ENCODE assay signal across 20 cellular contexts in genomic region chr17:78787444-78787843, GRCh38. TPM values are rescaled to one million over a fixed set of nuclear protein-coding genes. Genes with fewer than 3 reads are reported as not detected.
DNase-seq lines count a peak whose midpoint lies in the region; ATAC-seq, FAIRE-seq and TF ChIP-seq lines count a peak whose summit lies in the region.
"Had no signal": no experiment of that assay in that cellular context is flagged by ENCODE, and none has a peak within 500 bp of the region (broad histone marks: within the 10 kb centered on the region; RNA-seq: fewer than 3 reads in every experiment).

No MANE protein-coding gene starts in this region.

- peak in 1 of 2 donors; percentile 29 for ATAC-seq in activated T-cell treated with anti-CD3 and anti-CD28 coated beads, Interleukin-2, amount 50 U/mL, for 72 hours (replicated peaks in 1 of 2)
- ATAC-seq in K562, result peak; percentile 66
- no peak for ATAC-seq in HG03097 (IDR thresholded peaks at IDR 0.05; ENCODE audit: low FRiP score, unreplicated experiment)
- no peak for ATAC-seq in HG03039 (IDR thresholded peaks at IDR 0.05; ENCODE audit: unreplicated experiment)
- ATAC-seq: activated CD8-positive, alpha-beta memory T cell treated with anti-CD3 and anti-CD28 coated beads, Interleukin-2, amount 10 ng/mL, durations not matched to agents 7 days and 5 days; left ventricle myocardium superior; SK-N-SH treated with all-trans-retinoic acid at 6 μM for 48 hours; stimulated activated naive CD8-positive, alpha-beta T cell treated with anti-CD3 and anti-CD28 coated beads, Interleukin-15, Interleukin-2, amounts not matched to agents 100 U/mL and 50 U/mL, for 24 hours had no signal

- peak; percentile 92 for FAIRE-seq in K562 (lab: Jason Lieb, UNC)
- FAIRE-seq: urothelium cell line had no signal

- H3K14ac ChIP-seq in trophoblast cell (ENCODE audit: low read length), result no peak overlapping the region

- TF ChIP-seq CTCF in MM.1S (IDR thresholded peaks at IDR 0.05; ENCODE audit: low read length), result peak; percentile 43
- TF ChIP-seq CTCF in K562 (IDR thresholded peaks at IDR 0.05 in 2 of 3, conservative IDR thresholded peaks at IDR 0.05 in 1 of 3; ENCODE audit: insufficient read depth in 2 of 3, low read depth in 1 of 3, low read length in 3 of 3), result peak; percentile 49 to 73 (median 66)

- no peak overlapping the region for H3K27ac ChIP-seq in MM.1S (ENCODE audit: low read length)
- peak overlapping the region; percentile 56 for H3K27ac ChIP-seq in K562 (ENCODE audit: extremely low read depth, low read depth, low read length)
- H3K27ac ChIP-seq in trophoblast cell (ENCODE audit: low read depth, low read length), result no peak overlapping the region
- H3K27ac ChIP-seq: PC-9 had no signal

- H3K27me3 Mint-ChIP-seq in activated T-cell treated with anti-CD3 and anti-CD28 coated beads, Interleukin-2, amount 50 U/mL, for 72 hours (ENCODE audit: low read depth), result no peaks in the 10 kb centered on the region
- H3K27me3 Mint-ChIP-seq: activated CD8-positive, alpha-beta memory T cell treated with anti-CD3 and anti-CD28 coated beads, Interleukin-2, amount 10 ng/mL, durations not matched to agents 7 days and 5 days had no signal

- peaks cover 15% of the 10 kb centered on the region for H3K4me1 ChIP-seq in MM.1S (ENCODE audit: low read length)
- H3K4me1 ChIP-seq in K562 (replicated peaks in 1 of 2; ENCODE audit: control insufficient read depth in 2 of 2, insufficient read depth in 2 of 2, low read length in 2 of 2), result peaks cover 36 to 44% of the 10 kb centered on the region in 2 experiments
- no peaks in the 10 kb centered on the region for H3K4me1 ChIP-seq in trophoblast cell (ENCODE audit: control insufficient read depth in 1 of 2, insufficient read depth in 2 of 2, low read length in 2 of 2)

- no peak for DNase-seq in activated T-cell treated with anti-CD3 and anti-CD28 coated beads, Interleukin-2, amount 50 U/mL, for 72 hours
- no peak for DNase-seq in activated T-cell treated with anti-CD3 and anti-CD28 coated beads, Interleukin-2, amount 50 U/mL, for 1 hour
- peak; percentile 55 for DNase-seq in MM.1S
- peak in 3 of 4 experiments; percentile 44 to 84 (median 63) for DNase-seq in K562 (ENCODE audit: extremely low read depth in 1 of 4, low spot score in 3 of 4)
- peak; percentile 45 to 69 for DNase-seq in trophoblast cell
- no peak for DNase-seq in glomerular visceral epithelial cell (ENCODE audit: extremely low spot score)
- DNase-seq: activated CD8-positive, alpha-beta memory T cell treated with anti-CD3 and anti-CD28 coated beads, Interleukin-2, amount 10 ng/mL, durations not matched to agents 7 days and 5 days; activated naive CD4-positive, alpha-beta T cell treated with Interleukin-2 at 50 U/mL for 16 hours; DMS 273 treated with DMSO at 0.1 percent for 48 hours; effector CD4-positive, alpha-beta T cell; left ventricle myocardium superior; NCI-H1694 treated with DMSO at 0.1 percent for 48 hours; NCI-H524; PC-9; stimulated activated CD4-positive, alpha-beta T cell treated with anti-CD3 and anti-CD28 coated beads, Interleukin-12 subunit alpha, Interleukin-12 subunit beta, amount 100 ng/mL, for 4 hours; stimulated activated naive CD8-positive, alpha-beta T cell treated with anti-CD3 and anti-CD28 coated beads, Interleukin-15, Interleukin-2, amounts not matched to agents 100 U/mL and 50 U/mL, for 24 hours had no signal

- H2BK5ac ChIP-seq in trophoblast cell (ENCODE audit: low read depth, low read length, poor library complexity), result no peak overlapping the region

- no peaks in the 10 kb centered on the region for H3K9me3 Mint-ChIP-seq in activated T-cell treated with anti-CD3 and anti-CD28 coated beads, Interleukin-2, amount 50 U/mL, for 72 hours

- in situ Hi-C loops in K562 (cut with MboI), result no loop called here

- no peak overlapping the region for H4K8ac ChIP-seq in trophoblast cell (ENCODE audit: low read depth, low read length)

- peak overlapping the region; percentile 58 for H3K27ac Mint-ChIP-seq in activated T-cell treated with anti-CD3 and anti-CD28 coated beads, Interleukin-2, amount 50 U/mL, for 72 hours
- H3K27ac Mint-ChIP-seq: activated CD8-positive, alpha-beta memory T cell treated with anti-CD3 and anti-CD28 coated beads, Interleukin-2, amount 10 ng/mL, durations not matched to agents 7 days and 5 days had no signal

- H2AFZ ChIP-seq in MM.1S (ENCODE audit: low read length) (no peak overlapping the region), K562 (ENCODE audit: low read depth, low read length) (no peak overlapping the region), trophoblast cell (ENCODE audit: insufficient read depth, low read length, poor library complexity) (no peak overlapping the region)
- H2AFZ ChIP-seq: PC-9 had no signal

- H3F3A ChIP-seq in MM.1S (ENCODE audit: insufficient read depth, low read length), result peaks cover 21% of the 10 kb centered on the region

- no peak overlapping the region for H3K23ac ChIP-seq in trophoblast cell (ENCODE audit: low read length)

- no peaks in the 10 kb centered on the region for H3K9me3 ChIP-seq in MM.1S (replicated peaks; ENCODE audit: insufficient read depth, low read length)
- no peaks in the 10 kb centered on the region for H3K9me3 ChIP-seq in K562 (replicated peaks; ENCODE audit: control insufficient read depth, insufficient read depth, low read depth, low read length)
- H3K9me3 ChIP-seq in trophoblast cell (ENCODE audit: insufficient read depth, low read depth, low read length), result no peaks in the 10 kb centered on the region

- H3K36me3 ChIP-seq in MM.1S (replicated peaks; ENCODE audit: insufficient read depth, low read length) (no peaks in the 10 kb centered on the region), K562 (ENCODE audit: control insufficient read depth, insufficient read depth, low read length) (peaks cover 4% of the 10 kb centered on the region; the same call in 2 of the 3 replicates), trophoblast cell (ENCODE audit: control insufficient read depth in 1 of 2, insufficient read depth in 2 of 2, low read length in 2 of 2) (peaks cover 3 to 4% of the 10 kb centered on the region in 2 experiments)

- no peaks in the 10 kb centered on the region for H3K9me2 ChIP-seq in MM.1S (replicated peaks; ENCODE audit: insufficient read depth, low read length)

- H3K27me3 ChIP-seq in MM.1S (replicated peaks; ENCODE audit: insufficient read depth, low read length) (no peaks in the 10 kb centered on the region), K562 (ENCODE audit: control insufficient read depth in 2 of 2, insufficient read depth in 2 of 2, low read length in 2 of 2) (no peaks in the 10 kb centered on the region), trophoblast cell (ENCODE audit: insufficient read depth, low read length) (no peaks in the 10 kb centered on the region)

- no TSS peak for BruUV-seq in K562 (replicated peaks; lab: Mats Ljungman, UMichigan)

- no peak for TF ChIP-seq POLR2A in K562 (conservative IDR thresholded peaks at IDR 0.05)

- H4K20me1 ChIP-seq in MM.1S (ENCODE audit: insufficient read depth, low read length), result no peaks in the 10 kb centered on the region
- H4K20me1 ChIP-seq in K562 (replicated peaks; ENCODE audit: control insufficient read depth, insufficient read depth, low read length), result no peaks in the 10 kb centered on the region; the same call in 1 of the 2 replicates

- no peak overlapping the region for H2BK12ac ChIP-seq in trophoblast cell (ENCODE audit: low read length)

- H4K91ac ChIP-seq in trophoblast cell (ENCODE audit: low read depth, low read length), result no peak overlapping the region

- TF ChIP-seq EP300 in K562 (IDR thresholded peaks at IDR 0.05; ENCODE audit: low read length), result peak; percentile 13; the same call in 1 of the 2 replicates

- 6% methylated on average over 7 of the region's 7 CpGs for WGBS in K562 (ENCODE audit: insufficient coverage, low coverage, missing lambda C conversion rate)
- WGBS in trophoblast cell (ENCODE audit: extremely low coverage, insufficient coverage, insufficient read length), result no CpG with 5 or more reads among the region's 7 CpGs

- H3K4me1 Mint-ChIP-seq in activated T-cell treated with anti-CD3 and anti-CD28 coated beads, Interleukin-2, amount 50 U/mL, for 72 hours (ENCODE audit: low read depth), result peaks cover 71% of the 10 kb centered on the region

- H3K79me1 ChIP-seq in trophoblast cell (ENCODE audit: low read length), result peaks cover 7% of the 10 kb centered on the region

- H3K36me3 Mint-ChIP-seq in activated T-cell treated with anti-CD3 and anti-CD28 coated beads, Interleukin-2, amount 50 U/mL, for 72 hours (ENCODE audit: insufficient read depth in 2 of 2), result peaks cover 0 to 5% of the 10 kb centered on the region in 2 donors

- no peak overlapping the region for H4K12ac ChIP-seq in trophoblast cell (ENCODE audit: low read depth, low read length)

- no peak overlapping the region for H3K4me3 Mint-ChIP-seq in activated T-cell treated with anti-CD3 and anti-CD28 coated beads, Interleukin-2, amount 50 U/mL, for 72 hours
- H3K4me3 Mint-ChIP-seq: activated CD8-positive, alpha-beta memory T cell treated with anti-CD3 and anti-CD28 coated beads, Interleukin-2, amount 10 ng/mL, durations not matched to agents 7 days and 5 days had no signal

- peaks cover 4% of the 10 kb centered on the region for H3K9me1 ChIP-seq in K562 (ENCODE audit: control insufficient read depth, insufficient read depth, low read length)

- H3K4me2 ChIP-seq in MM.1S (ENCODE audit: low read depth, low read length) (no peak overlapping the region), K562 (ENCODE audit: insufficient read depth, low read length) (peak overlapping the region; percentile 12; the same call in 1 of the 2 replicates), trophoblast cell (ENCODE audit: low read length) (no peak overlapping the region)
- H3K4me2 ChIP-seq: PC-9 had no signal

- POLR2A ChIA-PET in K562 (lab: Yijun Ruan, JAX), result interaction anchor here (0.5 to 1.1 kb wide), 5 partner anchors 13 to 652 kb away, joined by 3 read pairs; no protein-coding TSS in a partner anchor

- H3K4me3 ChIP-seq in MM.1S (ENCODE audit: low read length) (no peak overlapping the region), K562 (no peak overlapping the region), trophoblast cell (ENCODE audit: low read depth, low read length) (no peak overlapping the region)
- H3K4me3 ChIP-seq: PC-9 had no signal

- H3K9ac ChIP-seq in MM.1S (ENCODE audit: low read length), result no peak overlapping the region
- no peak overlapping the region for H3K9ac ChIP-seq in K562 (ENCODE audit: insufficient read depth in 1 of 2, low read depth in 2 of 2, low read length in 2 of 2)
- H3K9ac ChIP-seq in trophoblast cell (ENCODE audit: low read length), result no peak overlapping the region

- H2AK5ac ChIP-seq in trophoblast cell (ENCODE audit: low read length), result no peak overlapping the region

- H3K4ac ChIP-seq in trophoblast cell (ENCODE audit: low read depth, low read length), result no peak overlapping the region

- CTCF ChIA-PET in K562 (lab: Yijun Ruan, JAX; ENCODE audit: low intra/inter-chr PET ratio), result interaction anchor here (0.6 kb wide), 1 partner anchor 296 kb away, joined by 3 read pairs; no protein-coding TSS in a partner anchor

- H3K18ac ChIP-seq in trophoblast cell (ENCODE audit: low read length), result no peak overlapping the region

- H2BK120ac ChIP-seq in trophoblast cell (ENCODE audit: insufficient read depth, low read length, poor library complexity), result no peak overlapping the region

- no peaks in the 10 kb centered on the region for H3K79me2 ChIP-seq in MM.1S (ENCODE audit: low read length)
- peaks cover 2% of the 10 kb centered on the region; the same call in 1 of the 3 replicates for H3K79me2 ChIP-seq in K562 (ENCODE audit: control insufficient read depth, insufficient read depth, low read length)
- H3K79me2 ChIP-seq in trophoblast cell (ENCODE audit: control insufficient read depth, insufficient read depth, low read length, poor library complexity), result peaks cover 2% of the 10 kb centered on the region

- peak in 1 of 2 experiments; percentile 36; a peak in 1 of 4 replicates for TF ChIP-seq RAD21 in K562 (CRISPR knock-in tag; conservative IDR thresholded peaks at IDR 0.05 in 1 of 2, IDR thresholded peaks at IDR 0.05 in 1 of 2)

- intact Hi-C loops in K562 (cut with micrococcal nuclease), result no loop called here

RNA-seq across cellular contexts. Expression of gene CYTH1, which starts 5.4 kb away (rescaled TPM):
- 100 to 1,000 TPM; 163 to 204 TPM for total RNA-seq in activated T-cell treated with anti-CD3 and anti-CD28 coated beads, Interleukin-2, amount 50 U/mL, for 72 hours
- total RNA-seq in K562 (2011; cell fraction: chromatin; rRNA removed; ENCODE audit: low replicate concordance), result 59.2 and 70.8 TPM in 2 replicates
- total RNA-seq in K562 (2011; cell fraction: nucleolus; rRNA removed), result 27.7 and 37.1 TPM in 2 replicates
- total RNA-seq in K562 (2011; cell fraction: nucleoplasm; rRNA removed), result 34.9 and 43.7 TPM in 2 replicates
- total RNA-seq in K562 (2014; rRNA removed), result 15.0 and 15.1 TPM in 2 replicates
- 16.8 and 18.3 TPM in 2 replicates for total RNA-seq in K562 (2014; rRNA removed; fragmentation: Illumina TruSeq; extraction: Trizol)
- 19.6 and 21.2 TPM in 2 replicates for total RNA-seq in K562 (2015; rRNA removed; fragmentation: Illumina TruSeq; extraction: Trizol)
- 24.4 and 27.7 TPM in 2 replicates for total RNA-seq in K562 (2021)
- 16.1 and 16.5 TPM in 2 replicates for polyA plus RNA-seq in K562 (2011; rRNA removed)
- 14.2 and 14.9 TPM in 2 replicates for polyA plus RNA-seq in K562 (2011; cell fraction: cytosol; rRNA removed)
- 71.2 and 83.3 TPM in 2 replicates for polyA plus RNA-seq in K562 (2011; cell fraction: nucleus; rRNA removed)
- polyA plus RNA-seq in K562 (2012), result 17.4 and 27.1 TPM in 2 replicates
- polyA plus RNA-seq in K562 (2014; fragmentation: Illumina TruSeq; extraction: Trizol), result 20.5 and 24.1 TPM in 2 replicates
- polyA plus RNA-seq in K562 (2014; fragmentation: Nextera tagmentation; extraction: Ambion mirVana), result under 1 TPM; 0.52 to 0.70 TPM
- polyA plus RNA-seq in K562 (2014; rRNA removed), result 25.1 and 25.4 TPM in 2 replicates
- 12.2 and 12.3 TPM in 2 replicates for polyA minus RNA-seq in K562 (2011; rRNA and poly(A)+ RNA removed)
- 6.5 and 8.0 TPM in 2 replicates for polyA minus RNA-seq in K562 (2011; cell fraction: cytosol; rRNA and poly(A)+ RNA removed)
- polyA minus RNA-seq in K562 (2011; cell fraction: nucleus; rRNA and poly(A)+ RNA removed), result 12.8 and 20.0 TPM in 2 replicates
- polyA plus RNA-seq in trophoblast cell (2013), result 16.7 and 17.1 TPM in 2 replicates

RNA-seq across cellular contexts. Expression of gene USP36, which starts 53.2 kb away (rescaled TPM):
- 100 to 1,000 TPM; 113 to 124 TPM for total RNA-seq in activated T-cell treated with anti-CD3 and anti-CD28 coated beads, Interleukin-2, amount 50 U/mL, for 72 hours
- total RNA-seq in K562 (2011; cell fraction: chromatin; rRNA removed; ENCODE audit: low replicate concordance), result 148 and 235 TPM in 2 replicates
- 81.9 and 95.5 TPM in 2 replicates for total RNA-seq in K562 (2011; cell fraction: nucleolus; rRNA removed)
- 95.0 and 103 TPM in 2 replicates for total RNA-seq in K562 (2011; cell fraction: nucleoplasm; rRNA removed)
- total RNA-seq in K562 (2014; rRNA removed), result 15.1 and 18.3 TPM in 2 replicates
- 23.7 and 29.8 TPM in 2 replicates for total RNA-seq in K562 (2014; rRNA removed; fragmentation: Illumina TruSeq; extraction: Trizol)
- total RNA-seq in K562 (2015; rRNA removed; fragmentation: Illumina TruSeq; extraction: Trizol), result 18.5 and 20.8 TPM in 2 replicates
- 66.8 and 72.8 TPM in 2 replicates for total RNA-seq in K562 (2021)
- polyA plus RNA-seq in K562 (2011; rRNA removed), result 22.5 and 34.0 TPM in 2 replicates
- 21.9 and 24.7 TPM in 2 replicates for polyA plus RNA-seq in K562 (2011; cell fraction: cytosol; rRNA removed)
- 99.8 and 123 TPM in 2 replicates for polyA plus RNA-seq in K562 (2011; cell fraction: nucleus; rRNA removed)
- 45.4 and 46.5 TPM in 2 replicates for polyA plus RNA-seq in K562 (2012)
- 45.9 and 47.4 TPM in 2 replicates for polyA plus RNA-seq in K562 (2014; fragmentation: Illumina TruSeq; extraction: Trizol)
- polyA plus RNA-seq in K562 (2014; fragmentation: Nextera tagmentation; extraction: Ambion mirVana), result 1 to 10 TPM; 6.4 to 8.5 TPM
- 31.7 and 33.9 TPM in 2 replicates for polyA plus RNA-seq in K562 (2014; rRNA removed)
- polyA minus RNA-seq in K562 (2011; rRNA and poly(A)+ RNA removed), result 34.2 and 37.2 TPM in 2 replicates
- polyA minus RNA-seq in K562 (2011; cell fraction: cytosol; rRNA and poly(A)+ RNA removed), result 21.8 and 26.1 TPM in 2 replicates
- 26.8 and 40.4 TPM in 2 replicates for polyA minus RNA-seq in K562 (2011; cell fraction: nucleus; rRNA and poly(A)+ RNA removed)
- polyA plus RNA-seq in trophoblast cell (2013), result 21.5 and 22.0 TPM in 2 replicates

Comparison
In these comparisons a context has a peak if more than half of its experiments do, and no peak if none do; other contexts are left out.
1. DNase-seq: peak in MM.1S (single experiment), K562 (3 of 4) and trophoblast cell (2 of 2); none in activated T-cell treated with anti-CD3 and anti-CD28 coated beads, Interleukin-2, amount 50 U/mL, for 72 hours (0 of 2), activated T-cell treated with anti-CD3 and anti-CD28 coated beads, Interleukin-2, amount 50 U/mL, for 1 hour (single experiment) and glomerular visceral epithelial cell (single experiment).